ENCODE assay signal across 1 cellular context in genomic region chr19:1616875-1617274, GRCh38.
TF ChIP-seq lines count a peak whose summit lies in the region.

No MANE protein-coding gene starts in this region.

TF ChIP-seq in H1, 55 proteins besides CTCF, POLR2A, EP300 and RAD21:
- TF ChIP-seq, protein P1, sequence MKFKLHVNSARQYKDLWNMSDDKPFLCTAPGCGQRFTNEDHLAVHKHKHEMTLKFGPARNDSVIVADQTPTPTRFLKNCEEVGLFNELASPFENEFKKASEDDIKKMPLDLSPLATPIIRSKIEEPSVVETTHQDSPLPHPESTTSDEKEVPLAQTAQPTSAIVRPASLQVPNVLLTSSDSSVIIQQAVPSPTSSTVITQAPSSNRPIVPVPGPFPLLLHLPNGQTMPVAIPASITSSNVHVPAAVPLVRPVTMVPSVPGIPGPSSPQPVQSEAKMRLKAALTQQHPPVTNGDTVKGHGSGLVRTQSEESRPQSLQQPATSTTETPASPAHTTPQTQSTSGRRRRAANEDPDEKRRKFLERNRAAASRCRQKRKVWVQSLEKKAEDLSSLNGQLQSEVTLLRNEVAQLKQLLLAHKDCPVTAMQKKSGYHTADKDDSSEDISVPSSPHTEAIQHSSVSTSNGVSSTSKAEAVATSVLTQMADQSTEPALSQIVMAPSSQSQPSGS (IDR thresholded peaks at IDR 0.05; ENCODE audit: low read length), result no peak
- no peak for TF ChIP-seq USF2 (IDR thresholded peaks at IDR 0.05; ENCODE audit: low read length)
- TF ChIP-seq CREB1 (IDR thresholded peaks at IDR 0.05), result no peak
- no peak for TF ChIP-seq TAF7 (optimal IDR thresholded peaks at IDR 0.05; ENCODE audit: borderline replicate concordance, low read depth, low read length)
- no peak for TF ChIP-seq POLR2AphosphoS5 (IDR thresholded peaks at IDR 0.05; ENCODE audit: low read depth, low read length)
- TF ChIP-seq SP2 (IDR thresholded peaks at IDR 0.05; ENCODE audit: low read length), result no peak
- no peak for TF ChIP-seq SIN3A (conservative IDR thresholded peaks at IDR 0.05 in 1 of 2, IDR thresholded peaks at IDR 0.05 in 1 of 2; ENCODE audit: low read depth in 1 of 2, low read length in 2 of 2)
- no peak for TF ChIP-seq CTBP2 (IDR thresholded peaks at IDR 0.05; ENCODE audit: borderline replicate concordance, insufficient read depth, insufficient read length, low read length)
- no peak for TF ChIP-seq SP1 (IDR thresholded peaks at IDR 0.05; ENCODE audit: low read depth, low read length)
- no peak for TF ChIP-seq SP4 (IDR thresholded peaks at IDR 0.05; ENCODE audit: low read length)
- TF ChIP-seq TEAD4 (IDR thresholded peaks at IDR 0.05; ENCODE audit: low read depth, low read length), result no peak
- TF ChIP-seq CBX5 (IDR thresholded peaks at IDR 0.05; ENCODE audit: low read depth, low read length), result no peak
